ENCODE assay signal across 22 cellular contexts in genomic region chr13:99297330-99297729, GRCh38. TPM values are rescaled to one million over a fixed set of nuclear protein-coding genes. Genes with fewer than 3 reads are reported as not detected.
A peak's percentile ranks its signal among the peaks of the same experiment; 100 is the strongest.
DNase-seq lines count a peak whose midpoint lies in the region; ATAC-seq, FAIRE-seq and TF ChIP-seq lines count a peak whose summit lies in the region.
"Had no signal": no experiment of that assay in that cellular context is flagged by ENCODE, and none has a peak within 500 bp of the region (broad histone marks: within the 10 kb centered on the region; RNA-seq: fewer than 3 reads in every experiment).

No MANE protein-coding gene starts in this region.

- H3K9me3 ChIP-seq in SK-N-SH = no peaks in the 10 kb centered on the region
- no peaks in the 10 kb centered on the region for H3K9me3 ChIP-seq in GM23248 (ENCODE audit: low read depth)
- H3K9me3 ChIP-seq: ascending aorta, BLaER1, left ventricle myocardium inferior had no signal

- H3K4me1 ChIP-seq in SK-N-SH (ENCODE audit: control insufficient read depth in 1 of 2, insufficient read depth in 2 of 2, low read depth in 1 of 2, low read length in 1 of 2) (peaks cover 5 to 11% of the 10 kb centered on the region in 2 experiments; a peak in 2 of 4 replicates), GM23248 (ENCODE audit: insufficient read depth) (peaks cover 5% of the 10 kb centered on the region; the same call in 1 of the 2 replicates)
- H3K4me1 ChIP-seq: ascending aorta, foreskin keratinocyte, left ventricle myocardium inferior had no signal

- intact Hi-C loops in natural killer cell (cut with micrococcal nuclease) = no loop called here
- intact Hi-C loops in posterior cingulate gyrus (cut with DNase I) = no loop called here

- H3K27ac ChIP-seq in SK-N-SH (ENCODE audit: low read depth in 2 of 2, low read length in 1 of 2) (no peak overlapping the region), GM23248 (no peak overlapping the region)
- H3K27ac ChIP-seq: 22Rv1, ascending aorta, BLaER1, foreskin keratinocyte, VCaP had no signal

- DNase-seq in SK-N-SH (no peak), H54 (ENCODE audit: insufficient read length, low spot score) (no peak), natural killer cell (no peak), GM23248 (no peak), posterior cingulate gyrus (no peak)
- DNase-seq: activated CD8-positive, alpha-beta memory T cell treated with anti-CD3 and anti-CD28 coated beads, Interleukin-2, amount 50 U/mL, for 48 hours; DMS79 treated with DMSO at 0.1 percent for 48 hours; foreskin keratinocyte; Kasumi-1; left ventricle myocardium inferior; NCI-H2171 had no signal

- H4K20me1 ChIP-seq in SK-N-SH (ENCODE audit: insufficient read depth) = no peaks in the 10 kb centered on the region
- no peaks in the 10 kb centered on the region for H4K20me1 ChIP-seq in GM23248 (ENCODE audit: insufficient read depth)

- ATAC-seq in SK-N-SH treated with all-trans-retinoic acid at 6 μM for 48 hours (peak; percentile 61), natural killer cell (no peak), GM21526 (IDR thresholded peaks at IDR 0.05; ENCODE audit: low FRiP score, unreplicated experiment) (no peak)
- ATAC-seq: foreskin keratinocyte had no signal

- H3K36me3 ChIP-seq in SK-N-SH (replicated peaks in 1 of 2; ENCODE audit: control insufficient read depth in 1 of 2, insufficient read depth in 2 of 2, low read length in 1 of 2) (peaks cover 4 to 5% of the 10 kb centered on the region in 2 experiments), GM23248 (ENCODE audit: low read depth) (no peaks in the 10 kb centered on the region)
- H3K36me3 ChIP-seq: ascending aorta had no signal

- H3K9me3 Mint-ChIP-seq in activated naive CD8-positive, alpha-beta T cell (ENCODE audit: low read depth) = no peaks in the 10 kb centered on the region
- no peaks in the 10 kb centered on the region for H3K9me3 Mint-ChIP-seq in natural killer cell

- no peaks in the 10 kb centered on the region for H3K79me2 ChIP-seq in SK-N-SH (ENCODE audit: insufficient read depth)
- H3K79me2 ChIP-seq in GM23248 (ENCODE audit: insufficient read depth) = no peaks in the 10 kb centered on the region

- FAIRE-seq in H54 (lab: Jason Lieb, UNC) = peak; percentile 93
- FAIRE-seq: colon had no signal

- H2AFZ ChIP-seq in SK-N-SH (ENCODE audit: low read depth) = no peak overlapping the region
- H2AFZ ChIP-seq in GM23248 = no peak overlapping the region

- H3K4me3 Mint-ChIP-seq in activated naive CD8-positive, alpha-beta T cell = peak overlapping the region; percentile 75
- H3K4me3 Mint-ChIP-seq in natural killer cell = peak overlapping the region; percentile 79

- no peaks in the 10 kb centered on the region for H3K27me3 Mint-ChIP-seq in activated naive CD8-positive, alpha-beta T cell
- no peaks in the 10 kb centered on the region for H3K27me3 Mint-ChIP-seq in natural killer cell (ENCODE audit: low read depth in 2 of 2)
- H3K27me3 Mint-ChIP-seq: progenitor cell of endocrine pancreas had no signal

- H3K4me2 ChIP-seq in SK-N-SH (no peak overlapping the region), GM23248 (ENCODE audit: unreplicated experiment) (no peak overlapping the region)
- H3K4me2 ChIP-seq: BLaER1 had no signal

- H3K27me3 ChIP-seq in SK-N-SH (ENCODE audit: insufficient read depth) = no peaks in the 10 kb centered on the region
- H3K27me3 ChIP-seq in GM23248 (replicated peaks; ENCODE audit: insufficient read depth) = no peaks in the 10 kb centered on the region
- H3K27me3 ChIP-seq: ascending aorta, BLaER1, foreskin keratinocyte had no signal

- no peak for TF ChIP-seq EP300 in SK-N-SH (IDR thresholded peaks at IDR 0.05; ENCODE audit: borderline replicate concordance in 1 of 2, low read depth in 1 of 2, low read length in 1 of 2)

- H3K9ac ChIP-seq in SK-N-SH (no peak overlapping the region), GM23248 (no peak overlapping the region)
- H3K9ac ChIP-seq: BLaER1 had no signal

- H3K27ac Mint-ChIP-seq in activated naive CD8-positive, alpha-beta T cell = peak overlapping the region; percentile 84
- peak overlapping the region; percentile 3 to 69 for H3K27ac Mint-ChIP-seq in natural killer cell
- H3K27ac Mint-ChIP-seq: progenitor cell of endocrine pancreas had no signal

- POLR2A ChIA-PET in SK-N-SH (lab: Yijun Ruan, JAX) = no interaction called here

- in situ Hi-C loops in GM23248 (cut with MboI) = no loop called here

- H3K4me3 ChIP-seq in SK-N-SH (ENCODE audit: low read depth in 2 of 2, low read length in 1 of 2) (no peak overlapping the region), GM23248 (no peak overlapping the region)
- H3K4me3 ChIP-seq: BLaER1, left ventricle myocardium inferior had no signal

- TF ChIP-seq CTCF in SK-N-SH (IDR thresholded peaks at IDR 0.05) (no peak), natural killer cell (IDR thresholded peaks at IDR 0.05) (no peak)

- H3F3A ChIP-seq in SK-N-SH (replicated peaks; ENCODE audit: insufficient read depth) = no peaks in the 10 kb centered on the region
- H3F3A ChIP-seq in GM23248 (ENCODE audit: insufficient read depth) = no peaks in the 10 kb centered on the region

- H3K4me1 Mint-ChIP-seq in activated naive CD8-positive, alpha-beta T cell (ENCODE audit: low read depth) = peaks cover 85% of the 10 kb centered on the region
- H3K4me1 Mint-ChIP-seq in natural killer cell = peaks cover 50 to 58% of the 10 kb centered on the region in 2 donors

- peaks cover 32% of the 10 kb centered on the region for H3K36me3 Mint-ChIP-seq in activated naive CD8-positive, alpha-beta T cell
- no peaks in the 10 kb centered on the region for H3K36me3 Mint-ChIP-seq in natural killer cell

- no peak for TF ChIP-seq RAD21 in SK-N-SH (IDR thresholded peaks at IDR 0.05; ENCODE audit: low read length)

- no peak for TF ChIP-seq POLR2A in H54 (IDR thresholded peaks at IDR 0.05; ENCODE audit: low read depth, low read length)

- CTCF ChIA-PET in SK-N-SH (lab: Yijun Ruan, JAX) = interaction anchor here (1.0 to 2.6 kb wide), 4 partner anchors 28 to 139 kb away, joined by 5 to 11 read pairs (median 7); no protein-coding TSS in a partner anchor

- H3K9me2 ChIP-seq in SK-N-SH (no peaks in the 10 kb centered on the region), GM23248 (ENCODE audit: insufficient read depth) (no peaks in the 10 kb centered on the region)

TF ChIP-seq in SK-N-SH treated with all-trans-retinoic acid at 6 μM for 48 hours, 23 proteins besides CTCF, POLR2A, EP300 and RAD21 (continues in another document):
- TF ChIP-seq ZFP30 (CRISPR knock-in tag; IDR thresholded peaks at IDR 0.05) (no peak), ZFP3 (CRISPR knock-in tag; IDR thresholded peaks at IDR 0.05) (no peak), ZNF70 (CRISPR knock-in tag; IDR thresholded peaks at IDR 0.05) (no peak), CSDC2 (CRISPR knock-in tag; IDR thresholded peaks at IDR 0.05) (no peak), ARNTL (CRISPR knock-in tag; IDR thresholded peaks at IDR 0.05; ENCODE audit: borderline replicate concordance, low read depth) (no peak), OSR1 (CRISPR knock-in tag; IDR thresholded peaks at IDR 0.05) (no peak), ZC3H10 (CRISPR knock-in tag; IDR thresholded peaks at IDR 0.05) (no peak), GLIS3 (CRISPR knock-in tag; IDR thresholded peaks at IDR 0.05) (no peak)

TF ChIP-seq in SK-N-SH, 30 proteins besides CTCF, POLR2A, EP300 and RAD21 (continues in another document):
- TF ChIP-seq REST (IDR thresholded peaks at IDR 0.05; ENCODE audit: low read depth, low read length) (no peak), SIN3A (IDR thresholded peaks at IDR 0.05; ENCODE audit: borderline replicate concordance, low read depth, low read length) (no peak), FOXJ3 (CRISPR knock-in tag; IDR thresholded peaks at IDR 0.05) (no peak), POLR2AphosphoS5 (IDR thresholded peaks at IDR 0.05; ENCODE audit: low read depth, low read length) (no peak), GATA2 (CRISPR knock-in tag; IDR thresholded peaks at IDR 0.05) (no peak), RXRA (IDR thresholded peaks at IDR 0.05; ENCODE audit: borderline replicate concordance, low read depth) (no peak), ELF1 (IDR thresholded peaks at IDR 0.05) (no peak)

RNA-seq across cellular contexts. Expression of gene GPR183, which starts 9.9 kb away (rescaled TPM):
- polyA plus RNA-seq in SK-N-SH (2012; rRNA removed) (0.07 and 0.10 TPM in 2 replicates), GM23248 (2016; fragmentation: Nextera tagmentation; extraction: Ambion mirVana) (0.25 and 0.33 TPM in 2 replicates)
- 0.03 and 0.24 TPM in 2 replicates for polyA plus RNA-seq in SK-N-SH (2012; cell fraction: cytosol; rRNA removed)
- 0.10 TPM in 1 of 2 replicates, not detected in the other for polyA plus RNA-seq in SK-N-SH (2012; cell fraction: nucleus; rRNA removed)
- 10 to 100 TPM; 20.0 to 47.0 (median 41.1) TPM for total RNA-seq in natural killer cell
- total RNA-seq in GM23248 (2014; rRNA removed; shearing (Covaris generic)) = not detected in 2 replicates
- total RNA-seq: foreskin keratinocyte, progenitor cell of endocrine pancreas had no signal
- polyA plus RNA-seq: foreskin keratinocyte had no signal

RNA-seq across cellular contexts. Expression of gene GPR18, which starts 39.2 kb away (rescaled TPM):
- polyA plus RNA-seq in SK-N-SH (2012; rRNA removed) = not detected in 2 replicates
- polyA plus RNA-seq in SK-N-SH (2012; cell fraction: cytosol; rRNA removed) = not detected in 2 replicates
- not detected in 2 replicates for polyA plus RNA-seq in SK-N-SH (2012; cell fraction: nucleus; rRNA removed)
- total RNA-seq in natural killer cell = 10 to 100 TPM; 11.4 to 41.7 (median 25.5) TPM
- not detected in 2 replicates for total RNA-seq in GM23248 (2014; rRNA removed; shearing (Covaris generic))
- polyA plus RNA-seq in GM23248 (2016; fragmentation: Nextera tagmentation; extraction: Ambion mirVana) = 0.22 and 0.46 TPM in 2 replicates
- total RNA-seq: ascending aorta, foreskin keratinocyte, left ventricle myocardium inferior, progenitor cell of endocrine pancreas, RPMI7951 had no signal
- polyA plus RNA-seq: foreskin keratinocyte, urinary bladder had no signal

Comparison
In these comparisons a context has a peak if more than half of its experiments do, and no peak if none do; other contexts are left out.
1. RNA of gene GPR183, which starts 9.9 kb away (total RNA-seq): 20.0 to 47.0 TPM in natural killer cell; not detected in GM23248; every median in the first group is over 10 times any median in the second.
2. RNA of gene GPR18, which starts 39.2 kb away (total RNA-seq): 11.4 to 41.7 TPM in natural killer cell; not detected in GM23248; every median in the first group is over 10 times any median in the second.